24 cellular contexts compared by ENCODE assay signal in genomic region chr15:41823502-41823901, GRCh38. TPM values are rescaled to one million over a fixed set of nuclear protein-coding genes. Genes with fewer than 3 reads are reported as not detected.
A peak's percentile ranks its signal among the peaks of the same experiment; 100 is the strongest.
DNase-seq lines count a peak whose midpoint lies in the region; ATAC-seq and TF ChIP-seq lines count a peak whose summit lies in the region.
"Had no signal": no experiment of that assay in that cellular context is flagged by ENCODE, and none has a peak within 500 bp of the region (broad histone marks: within the 10 kb centered on the region; RNA-seq: fewer than 3 reads in every experiment).

No MANE protein-coding gene starts in this region.

- ATAC-seq in Right ventricle myocardium superior (ENCODE audit: poor library complexity) (no peak), heart right ventricle (no peak), T-helper 17 cell (no peak)
- ATAC-seq: A549, GM12878 had no signal

- H3K18ac ChIP-seq in neuronal stem cell (ENCODE audit: low read length), result peak overlapping the region; percentile 52

- peaks cover 0 to 70% (median 15%) of the 10 kb centered on the region in 9 donors for H3K36me3 ChIP-seq in heart right ventricle
- peaks cover 21 to 64% of the 10 kb centered on the region in 2 donors for H3K36me3 ChIP-seq in neuronal stem cell (replicated peaks in 1 of 2; ENCODE audit: control insufficient read depth in 2 of 2, insufficient read depth in 2 of 2, low read length in 2 of 2)

- no peak overlapping the region for H3K4me2 ChIP-seq in neuronal stem cell (ENCODE audit: insufficient read depth, low read length, poor library complexity, severe bottlenecking)
- H3K4me2 ChIP-seq: A549; BLaER1 treated with 17β-estradiol and CSF1 and Interleukin-3, amounts not matched to agents 10 nM and 100 nM had no signal

- no peak overlapping the region for H2BK15ac ChIP-seq in neuronal stem cell (ENCODE audit: low read length)

- no peak overlapping the region for H2BK120ac ChIP-seq in neuronal stem cell (ENCODE audit: low read depth, low read length)

- no peak overlapping the region for H4K91ac ChIP-seq in neuronal stem cell (ENCODE audit: low read depth, low read length, poor library complexity)

- H4K8ac ChIP-seq in neuronal stem cell (ENCODE audit: low read depth, low read length), result no peak overlapping the region

- no peak overlapping the region for H2AFZ ChIP-seq in neuronal stem cell (ENCODE audit: low read length)

- H3K27me3 ChIP-seq in heart right ventricle (no peaks in the 10 kb centered on the region), neuronal stem cell (ENCODE audit: control insufficient read depth in 3 of 3, insufficient read depth in 3 of 3, low read depth in 1 of 3, low read length in 3 of 3) (no peaks in the 10 kb centered on the region)
- H3K27me3 ChIP-seq: BE2C had no signal

- H2BK12ac ChIP-seq in neuronal stem cell (ENCODE audit: low read length), result no peak overlapping the region

- H3K27ac ChIP-seq in heart right ventricle, result no peak overlapping the region
- no peak overlapping the region for H3K27ac ChIP-seq in neuronal stem cell (replicated peaks; ENCODE audit: low read length)
- H3K27ac ChIP-seq: A549; BLaER1 treated with 17β-estradiol and CSF1 and Interleukin-3, amounts not matched to agents 10 nM and 100 nM had no signal

- H3K9me3 ChIP-seq in heart right ventricle, result no peaks in the 10 kb centered on the region
- H3K9me3 ChIP-seq in T-helper 17 cell (ENCODE audit: control insufficient read depth, low read length, poor library complexity, severe bottlenecking), result no peaks in the 10 kb centered on the region
- no peaks in the 10 kb centered on the region for H3K9me3 ChIP-seq in neuronal stem cell (replicated peaks in 1 of 2; ENCODE audit: control insufficient read depth in 2 of 2, insufficient read depth in 1 of 2, low read depth in 1 of 2, low read length in 2 of 2)
- H3K9me3 ChIP-seq: A549; BE2C; BLaER1 treated with 17β-estradiol and CSF1 and Interleukin-3, amounts not matched to agents 10 nM and 100 nM; HAP-1 had no signal

- no peak overlapping the region for H3K14ac ChIP-seq in neuronal stem cell (ENCODE audit: low read length)

- no peak overlapping the region for H3K9ac ChIP-seq in neuronal stem cell (ENCODE audit: low read depth, low read length, poor library complexity)
- H3K9ac ChIP-seq: BLaER1 treated with 17β-estradiol and CSF1 and Interleukin-3, amounts not matched to agents 10 nM and 100 nM had no signal

- H3K4me3 ChIP-seq in heart right ventricle (no peak overlapping the region), neuronal stem cell (ENCODE audit: low read length in 2 of 2) (no peak overlapping the region)
- H3K4me3 ChIP-seq: A549; BLaER1 treated with 17β-estradiol and CSF1 and Interleukin-3, amounts not matched to agents 10 nM and 100 nM; GM12878; HAP-1 had no signal

- H3K4ac ChIP-seq in neuronal stem cell (ENCODE audit: low read length), result no peak overlapping the region

- no peak overlapping the region for H3K4me3 Mint-ChIP-seq in T-helper 17 cell
- H3K4me3 Mint-ChIP-seq: CD14-positive monocyte; CD4-positive, alpha-beta T cell; CD8-positive, alpha-beta memory T cell; HFFc6 had no signal

- WGBS in heart right ventricle, 2 donors, result 82 to 92% methylated on average over 11 of the region's 11 CpGs
- WGBS in neuronal stem cell (ENCODE audit: extremely low coverage in 2 of 2, insufficient read length in 2 of 2, insufficient replicate concordance in 1 of 2), 2 donors, result no CpG with 5 or more reads among the region's 11 CpGs

- no peak overlapping the region for H2AK5ac ChIP-seq in neuronal stem cell (ENCODE audit: low read depth, low read length)

- H2BK5ac ChIP-seq in neuronal stem cell (ENCODE audit: low read length), result peak overlapping the region; percentile 39

- no peaks in the 10 kb centered on the region for H3K27me3 Mint-ChIP-seq in T-helper 17 cell
- H3K27me3 Mint-ChIP-seq: CD4-positive, alpha-beta T cell; CD8-positive, alpha-beta memory T cell had no signal

- H3K4me1 ChIP-seq in heart right ventricle, result peaks cover 0 to 10% (median 6%) of the 10 kb centered on the region in 9 donors
- H3K4me1 ChIP-seq in neuronal stem cell (ENCODE audit: control insufficient read depth in 2 of 2, insufficient read depth in 1 of 2, low read depth in 1 of 2, low read length in 2 of 2), result peaks cover 1 to 2% of the 10 kb centered on the region in 2 donors
- H3K4me1 ChIP-seq: BE2C, HAP-1 had no signal

- H3K79me1 ChIP-seq in neuronal stem cell (ENCODE audit: low read depth, low read length), result no peaks in the 10 kb centered on the region

- TF ChIP-seq CTCF in heart right ventricle (IDR thresholded peaks at IDR 0.05), result no peak

- intact Hi-C loops in Right ventricle myocardium superior (cut with DNase I) (no loop called here), heart right ventricle (cut with DNase I) (loop anchor here in 3 of 10 donors (10.0 kb wide), 1 partner anchor 151 kb away; the partner anchor contains the start of gene EHD4 (in 3 of the 3))

- H3K27ac Mint-ChIP-seq in T-helper 17 cell, result peak overlapping the region; percentile 14
- H3K27ac Mint-ChIP-seq: CD4-positive, alpha-beta T cell; HFFc6 had no signal

- peaks cover 4% of the 10 kb centered on the region for H3K36me3 Mint-ChIP-seq in T-helper 17 cell (ENCODE audit: low read depth)

- DNase-seq in Right ventricle myocardium superior (peak; percentile 17), heart right ventricle (no peak), T-helper 17 cell (no peak), neuronal stem cell (ENCODE audit: low spot score) (no peak), SKM-1 (lab: John Stamatoyannopoulos, UW; ENCODE audit: unreplicated experiment) (no peak), NCI-H1694 treated with DMSO at 0.1 percent for 48 hours (lab: John Stamatoyannopoulos, UW) (no peak)
- no peak for DNase-seq in stimulated activated CD4-positive, alpha-beta T cell treated with anti-CD3 and anti-CD28 coated beads, Interleukin-12 subunit alpha, Interleukin-12 subunit beta, amount 100 ng/mL, for 4 hours
- DNase-seq: 8988T; ACHN; AML-193; BE2C; CD4-positive, alpha-beta T cell; CD8-positive, alpha-beta memory T cell; DMS 273 treated with DMSO at 0.1 percent for 48 hours; DMS79; EL; GDM1; GOT3; HFFc6 had no signal

- no peak overlapping the region for H3K23ac ChIP-seq in neuronal stem cell (ENCODE audit: low read depth, low read length, poor library complexity)

- H3K4me1 Mint-ChIP-seq in T-helper 17 cell, result peaks cover 12% of the 10 kb centered on the region

RNA-seq across cellular contexts. Expression of gene JMJD7, which starts 4.4 kb away (rescaled TPM):
- total RNA-seq in Right ventricle myocardium superior (14.3 TPM), heart right ventricle (10 to 100 TPM; 11.0 to 20.9 (median 12.9) TPM), T-helper 17 cell (10 to 100 TPM; 26.7 to 35.6 TPM)
- 10 to 100 TPM in 1 of 2 donors, 1 to 10 TPM in 1; 8.6 to 23.0 TPM for polyA plus RNA-seq in heart right ventricle
- polyA plus RNA-seq in neuronal stem cell (2013, experiment 1 of 2), result 14.4 TPM
- polyA plus RNA-seq in neuronal stem cell (2013, experiment 2 of 2), result 14.3 TPM

RNA-seq across cellular contexts. Expression of gene PLA2G4B, which starts 15.1 kb away (rescaled TPM):
- 3.6 TPM for total RNA-seq in Right ventricle myocardium superior
- 1 to 10 TPM; 1.6 to 6.7 (median 3.2) TPM for total RNA-seq in heart right ventricle
- polyA plus RNA-seq in heart right ventricle, result 10 to 100 TPM in 1 of 2 donors, 1 to 10 TPM in 1; 2.7 to 16.0 TPM
- total RNA-seq in T-helper 17 cell, result 10 to 100 TPM; 23.1 to 34.8 TPM
- 16.5 TPM for polyA plus RNA-seq in neuronal stem cell (2013, experiment 1 of 2)
- 15.9 TPM for polyA plus RNA-seq in neuronal stem cell (2013, experiment 2 of 2)

RNA-seq across cellular contexts. Expression of gene MAPKBP1, which starts 49.2 kb away (rescaled TPM):
- total RNA-seq in Right ventricle myocardium superior (15.1 TPM), heart right ventricle (10 to 100 TPM in 9 of 10 donors, 1 to 10 TPM in 1; 8.3 to 17.0 (median 13.3) TPM), T-helper 17 cell (10 to 100 TPM; 30.2 to 34.6 TPM)
- polyA plus RNA-seq in heart right ventricle, result 10 to 100 TPM in 1 of 2 donors, 1 to 10 TPM in 1; 3.4 to 27.2 TPM
- polyA plus RNA-seq in neuronal stem cell (2013, experiment 1 of 2), result 9.3 TPM
- polyA plus RNA-seq in neuronal stem cell (2013, experiment 2 of 2), result 8.2 TPM
